Comparison of ENCODE assay signal across 38 cellular contexts in genomic region chr5:52173133-52173532, GRCh38.
"Had no signal": no experiment of that assay in that cellular context is flagged by ENCODE, and none has a peak within 500 bp of the region (broad histone marks: within the 10 kb centered on the region; RNA-seq: fewer than 3 reads in every experiment).

No MANE protein-coding gene starts in this region.

- H3K27me3 ChIP-seq: ascending aorta, cardiac muscle cell had no signal

- H3K27me3 Mint-ChIP-seq: activated B cell treated with CpG ODN at 0.5 μM for 24 hours; activated CD4-positive, alpha-beta memory T cell treated with anti-CD3 and anti-CD28 coated beads for 36 hours; activated CD4-positive, alpha-beta T cell treated with anti-CD3 and anti-CD28 coated beads, Interleukin-2, amount 10 ng/mL, durations not matched to agents 24 days and 14 days; activated CD8-positive, alpha-beta T cell treated with anti-CD3 and anti-CD28 coated beads for 36 hours; activated naive CD4-positive, alpha-beta T cell treated with anti-CD3 and anti-CD28 coated beads, Interleukin-2, amount 10 ng/mL, durations not matched to agents 7 days and 5 days; activated naive CD4-positive, alpha-beta T cell treated with anti-CD3 and anti-CD28 coated beads, Interleukin-2, amount 50 U/mL, for 24 hours; activated naive CD8-positive, alpha-beta T cell; activated naive CD8-positive, alpha-beta T cell treated with anti-CD3 and anti-CD28 coated beads, Interleukin-2, amount 10 ng/mL, durations not matched to agents 7 days and 5 days; activated naive CD8-positive, alpha-beta T cell treated with anti-CD3 and anti-CD28 coated beads, Interleukin-2, amount 50 U/mL, for 24 hours; central memory CD8-positive, alpha-beta T cell had no signal

- H3K27ac Mint-ChIP-seq: activated B cell treated with CpG ODN at 0.5 μM for 24 hours; activated CD4-positive, alpha-beta memory T cell treated with anti-CD3 and anti-CD28 coated beads for 36 hours; activated CD4-positive, alpha-beta T cell treated with anti-CD3 and anti-CD28 coated beads, Interleukin-2, amount 10 ng/mL, durations not matched to agents 24 days and 14 days; activated CD8-positive, alpha-beta T cell treated with anti-CD3 and anti-CD28 coated beads for 36 hours; activated naive CD4-positive, alpha-beta T cell treated with anti-CD3 and anti-CD28 coated beads, Interleukin-2, amount 10 ng/mL, durations not matched to agents 7 days and 5 days; activated naive CD4-positive, alpha-beta T cell treated with anti-CD3 and anti-CD28 coated beads, Interleukin-2, amount 50 U/mL, for 24 hours; activated naive CD8-positive, alpha-beta T cell; activated naive CD8-positive, alpha-beta T cell treated with anti-CD3 and anti-CD28 coated beads, Interleukin-2, amount 10 ng/mL, durations not matched to agents 7 days and 5 days; activated naive CD8-positive, alpha-beta T cell treated with anti-CD3 and anti-CD28 coated beads, Interleukin-2, amount 50 U/mL, for 24 hours; activated T-cell treated with anti-CD3 and anti-CD28 coated beads, Interleukin-2, amount 50 U/mL, for 72 hours; activated T-helper 1 cell treated with anti-CD3 and anti-CD28 coated beads, Interleukin-12 subunit alpha, Interleukin-12 subunit beta, Interleukin-2, Interleukin-4 antibody, amounts not matched to agents 30 ng/mL and 10 ng/mL and 1 ng/mL, durations not matched to agents 14 hours and 24 hours and 36 hours; activated T-helper 2 cell treated with anti-CD3 and anti-CD28 coated beads, Interferon-gamma antibody, Interleukin-2, Interleukin-4, amounts not matched to agents 10 μg/mL and 5 μg/mL and 100 μg/mL, durations not matched to agents 14 hours and 24 hours and 36 hours; brain; T-helper 1 cell treated with Interleukin-12 subunit alpha and Interleukin-12 subunit beta and Interleukin-4 antibody, amounts not matched to agents 30 μg/mL and 1 μg/mL, for 36 hours; T-helper 2 cell treated with Interferon-gamma antibody and Interleukin-4, amounts not matched to agents 5 μg/mL and 100 μg/mL, for 36 hours had no signal

- H3K4me1 ChIP-seq: ascending aorta had no signal

- FAIRE-seq: bronchial epithelial cell, TTC549 had no signal

- H3K27ac ChIP-seq: ascending aorta, cardiac muscle cell, VCaP had no signal

- H3K4me1 Mint-ChIP-seq: activated B cell treated with CpG ODN at 0.5 μM for 24 hours; activated CD4-positive, alpha-beta T cell treated with anti-CD3 and anti-CD28 coated beads, Interleukin-2, amount 10 ng/mL, durations not matched to agents 24 days and 14 days; activated naive CD4-positive, alpha-beta T cell treated with anti-CD3 and anti-CD28 coated beads, Interleukin-2, amount 10 ng/mL, durations not matched to agents 7 days and 5 days; activated naive CD4-positive, alpha-beta T cell treated with anti-CD3 and anti-CD28 coated beads, Interleukin-2, amount 50 U/mL, for 24 hours; activated naive CD8-positive, alpha-beta T cell treated with anti-CD3 and anti-CD28 coated beads, Interleukin-2, amount 10 ng/mL, durations not matched to agents 7 days and 5 days; activated naive CD8-positive, alpha-beta T cell treated with anti-CD3 and anti-CD28 coated beads, Interleukin-2, amount 50 U/mL, for 24 hours; brain; central memory CD8-positive, alpha-beta T cell had no signal

- H3K9me3 Mint-ChIP-seq: activated CD4-positive, alpha-beta T cell treated with anti-CD3 and anti-CD28 coated beads, Interleukin-2, amount 10 ng/mL, durations not matched to agents 24 days and 14 days; activated CD8-positive, alpha-beta T cell treated with anti-CD3 and anti-CD28 coated beads for 36 hours; T-helper 1 cell treated with Interleukin-12 subunit alpha and Interleukin-12 subunit beta and Interleukin-4 antibody, amounts not matched to agents 30 μg/mL and 1 μg/mL, for 36 hours had no signal

- DNase-seq: activated B cell treated with CpG ODN at 0.5 μM for 24 hours; activated CD4-positive, alpha-beta memory T cell treated with anti-CD3 and anti-CD28 coated beads for 36 hours; activated CD4-positive, alpha-beta T cell treated with anti-CD3 and anti-CD28 coated beads for 4 hours; activated CD4-positive, alpha-beta T cell treated with anti-CD3 and anti-CD28 coated beads, Interleukin-2, amount 10 ng/mL, durations not matched to agents 24 days and 14 days; activated CD4-positive, alpha-beta T cell treated with anti-CD3 and anti-CD28 coated beads, Interleukin-2, amount 50 U/mL, for 1 hour; activated CD4-positive, alpha-beta T cell treated with anti-CD3 and anti-CD28 coated beads, Interleukin-2, amount 50 U/mL, for 4 hours; activated CD4-positive, CD25-positive, alpha-beta regulatory T cell treated with anti-CD3 and anti-CD28 coated beads, Interleukin-2, amount 50 U/mL, for 72 hours; activated CD8-positive, alpha-beta memory T cell treated with anti-CD3 and anti-CD28 coated beads, Interleukin-2, amount 50 U/mL, for 4 hours; activated CD8-positive, alpha-beta T cell treated with anti-CD3 and anti-CD28 coated beads for 36 hours; activated effector memory CD4-positive, alpha-beta T cell treated with Interleukin-2 at 50 U/mL for 16 hours; activated gamma-delta T cell; activated naive CD4-positive, alpha-beta T cell treated with anti-CD3 and anti-CD28 coated beads, Interleukin-2, amount 10 ng/mL, durations not matched to agents 7 days and 5 days; activated naive CD4-positive, alpha-beta T cell treated with Interleukin-2 at 50 U/mL for 16 hours; activated naive CD8-positive, alpha-beta T cell treated with anti-CD3 and anti-CD28 coated beads, Interleukin-2, amount 10 ng/mL, durations not matched to agents 7 days and 5 days; activated naive CD8-positive, alpha-beta T cell treated with anti-CD3 and anti-CD28 coated beads, Interleukin-2, amount 50 U/mL, for 24 hours; activated T-cell treated with anti-CD3 and anti-CD28 coated beads for 4 hours; activated T-cell treated with anti-CD3 and anti-CD28 coated beads, Interleukin-2, amount 50 U/mL, for 1 hour; activated T-cell treated with anti-CD3 and anti-CD28 coated beads, Interleukin-2, amount 50 U/mL, for 4 hours; activated T-cell treated with anti-CD3 and anti-CD28 coated beads, Interleukin-2, amount 50 U/mL, for 72 hours; amygdala; anterior cingulate cortex; caudate nucleus; cerebellar nuclear complex; T-helper 2 cell; T-helper 9 cell had no signal

- H3K36me3 Mint-ChIP-seq: activated CD4-positive, alpha-beta memory T cell treated with anti-CD3 and anti-CD28 coated beads for 36 hours; activated naive CD4-positive, alpha-beta T cell treated with anti-CD3 and anti-CD28 coated beads, Interleukin-2, amount 10 ng/mL, durations not matched to agents 7 days and 5 days; activated naive CD4-positive, alpha-beta T cell treated with anti-CD3 and anti-CD28 coated beads, Interleukin-2, amount 50 U/mL, for 24 hours; activated naive CD8-positive, alpha-beta T cell; activated naive CD8-positive, alpha-beta T cell treated with anti-CD3 and anti-CD28 coated beads, Interleukin-2, amount 10 ng/mL, durations not matched to agents 7 days and 5 days; brain had no signal

- H3K4me3 Mint-ChIP-seq: activated B cell treated with CpG ODN at 0.5 μM for 24 hours; activated CD4-positive, alpha-beta memory T cell treated with anti-CD3 and anti-CD28 coated beads for 36 hours; activated CD4-positive, alpha-beta T cell treated with anti-CD3 and anti-CD28 coated beads, Interleukin-2, amount 10 ng/mL, durations not matched to agents 24 days and 14 days; activated CD8-positive, alpha-beta T cell treated with anti-CD3 and anti-CD28 coated beads for 36 hours; activated naive CD4-positive, alpha-beta T cell treated with anti-CD3 and anti-CD28 coated beads, Interleukin-2, amount 10 ng/mL, durations not matched to agents 7 days and 5 days; activated naive CD4-positive, alpha-beta T cell treated with anti-CD3 and anti-CD28 coated beads, Interleukin-2, amount 50 U/mL, for 24 hours; activated naive CD8-positive, alpha-beta T cell; activated naive CD8-positive, alpha-beta T cell treated with anti-CD3 and anti-CD28 coated beads, Interleukin-2, amount 10 ng/mL, durations not matched to agents 7 days and 5 days; activated naive CD8-positive, alpha-beta T cell treated with anti-CD3 and anti-CD28 coated beads, Interleukin-2, amount 50 U/mL, for 24 hours; activated T-cell treated with anti-CD3 and anti-CD28 coated beads, Interleukin-2, amount 50 U/mL, for 4 hours; activated T-cell treated with anti-CD3 and anti-CD28 coated beads, Interleukin-2, amount 50 U/mL, for 72 hours; activated T-helper 1 cell treated with anti-CD3 and anti-CD28 coated beads, Interleukin-12 subunit alpha, Interleukin-12 subunit beta, Interleukin-2, Interleukin-4 antibody, amounts not matched to agents 30 ng/mL and 10 ng/mL and 1 ng/mL, durations not matched to agents 14 hours and 24 hours and 36 hours; brain; central memory CD8-positive, alpha-beta T cell; T-helper 1 cell treated with Interleukin-12 subunit alpha and Interleukin-12 subunit beta and Interleukin-4 antibody, amounts not matched to agents 30 μg/mL and 1 μg/mL, for 36 hours; T-helper 2 cell treated with Interferon-gamma antibody and Interleukin-4, amounts not matched to agents 5 μg/mL and 100 μg/mL, for 36 hours had no signal

- H3K4me3 ChIP-seq: ascending aorta, cardiac muscle cell had no signal

- H3K36me3 ChIP-seq: ascending aorta, cardiac muscle cell had no signal

- ATAC-seq: activated CD8-positive, alpha-beta T cell treated with anti-CD3 and anti-CD28 coated beads for 36 hours; activated naive CD8-positive, alpha-beta T cell treated with anti-CD3 and anti-CD28 coated beads, Interleukin-2, amount 50 U/mL, for 24 hours; activated T-cell treated with anti-CD3 and anti-CD28 coated beads, Interleukin-2, amount 50 U/mL, for 4 hours; activated T-cell treated with anti-CD3 and anti-CD28 coated beads, Interleukin-2, amount 50 U/mL, for 72 hours had no signal
